In the genomic region with DNA sequence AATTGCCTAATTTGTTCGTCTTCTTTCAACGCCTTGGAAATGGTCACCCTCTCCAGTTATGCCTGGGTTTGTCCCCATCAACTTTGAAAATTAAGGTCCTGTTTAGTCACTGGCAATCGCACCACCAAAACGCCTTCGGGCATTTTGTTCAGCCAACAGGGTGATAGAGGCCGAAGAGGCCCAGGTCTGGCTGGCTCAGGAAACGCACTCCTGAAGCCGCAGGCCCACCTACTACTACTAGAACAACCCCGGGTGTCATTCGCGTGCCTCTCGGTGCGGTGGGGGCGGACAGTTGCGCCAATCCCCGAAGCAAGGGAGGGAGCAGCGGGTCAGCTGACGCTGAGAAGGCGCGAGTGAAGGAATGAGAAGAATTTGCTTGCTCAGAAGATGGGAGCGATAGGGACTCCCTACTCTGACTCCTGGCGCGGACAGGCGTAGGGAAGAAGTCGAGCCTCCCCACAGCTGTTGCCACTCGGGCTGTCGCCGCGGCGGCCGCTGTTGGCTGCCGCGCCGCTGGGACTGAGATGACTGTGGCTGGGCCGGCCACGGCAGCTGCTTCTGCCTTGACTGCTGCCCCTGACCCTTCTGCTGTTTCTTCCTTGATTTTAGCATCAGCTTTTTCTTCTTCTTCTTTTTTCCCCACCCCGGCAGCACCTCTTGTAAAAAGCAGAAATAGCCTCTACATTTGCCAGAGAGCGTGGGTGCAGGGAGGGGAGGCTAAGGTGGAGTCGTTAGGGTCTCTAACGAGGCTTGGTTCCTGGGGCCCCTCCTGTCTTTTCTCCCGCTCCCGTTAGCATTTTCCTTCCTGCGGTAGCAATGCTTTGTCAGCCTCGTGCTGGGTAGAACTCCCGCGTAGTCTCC, we compare ENCODE assay signal across 8 cellular contexts.
DNase-seq lines count a peak whose midpoint lies in the region; TF ChIP-seq lines count a peak whose summit lies in the region.

No MANE protein-coding gene starts in this region.

- H2BK120ac ChIP-seq in H9 (ENCODE audit: low read depth, low read length, poor library complexity, severe bottlenecking): peak overlapping the region; percentile 74

- peak overlapping the region; percentile 49 for H2AFZ ChIP-seq in H9 (ENCODE audit: low read length)

- no CpG with 5 or more reads among the region's 46 CpGs for WGBS in H9 (ENCODE audit: extremely low coverage, insufficient read length, low lambda C conversion rate)

- TF ChIP-seq CTCF in H9 (conservative IDR thresholded peaks at IDR 0.05) (no peak), WI38 (IDR thresholded peaks at IDR 0.05; ENCODE audit: low read depth, low read length) (no peak)

- no peaks in the 10 kb centered on the region for H3K79me2 ChIP-seq in H9 (ENCODE audit: insufficient read depth, low read length)

- H3K18ac ChIP-seq in H9 (ENCODE audit: insufficient read length, low read depth, low read length): peak overlapping the region; percentile 58

- H2BK15ac ChIP-seq in H9 (ENCODE audit: low read depth, low read length): no peak overlapping the region

- H3K36me3 Mint-ChIP-seq in H9 (ENCODE audit: insufficient read depth in 1 of 3, low read depth in 3 of 3): no peaks in the 10 kb centered on the region

- H3K27me3 ChIP-seq in H9 (ENCODE audit: insufficient read depth, low read length): no peaks in the 10 kb centered on the region

- peak overlapping the region; percentile 53 for H3K4me3 ChIP-seq in WI38 (ENCODE audit: low read depth, low read length)

- H3K27ac Mint-ChIP-seq in H9: peak overlapping the region; percentile 34 to 93 (median 85); a peak in 6 of 7 replicates

- H3K9me3 ChIP-seq in H9 (ENCODE audit: control insufficient read depth, low read depth, low read length): no peaks in the 10 kb centered on the region

- peaks cover 34 to 44% of the 10 kb centered on the region in 2 experiments for H3K4me1 Mint-ChIP-seq in H9

- no peaks in the 10 kb centered on the region for H3K79me1 ChIP-seq in H9 (ENCODE audit: insufficient read depth, low read depth, low read length, poor library complexity, severe bottlenecking)

- H4K8ac ChIP-seq in H9 (replicated peaks; ENCODE audit: insufficient read length, low read depth, low read length): no peak overlapping the region

- peak overlapping the region; percentile 68; the same call in 1 of the 2 replicates for H3K14ac ChIP-seq in H9 (ENCODE audit: insufficient read depth, low read length)

- no peaks in the 10 kb centered on the region; the same call in 1 of the 2 replicates for H3K4me1 ChIP-seq in H9 (ENCODE audit: insufficient read depth, low read length)

- H3K9ac ChIP-seq in H9 (ENCODE audit: extremely low read depth, insufficient read length, low read length): peak overlapping the region; percentile 61

- no peak overlapping the region for H2BK5ac ChIP-seq in H9 (ENCODE audit: insufficient read length, low read length)

- no peak overlapping the region for H4K91ac ChIP-seq in H9 (ENCODE audit: insufficient read length, low read depth, low read length)

- peak; percentile 93 for DNase-seq in H9
- peak; percentile 49 to 88 (median 74) for DNase-seq in head of caudate nucleus
- DNase-seq in nucleus accumbens (lab: John Stamatoyannopoulos, UW): peak in 55 of 56 donors; percentile 1 to 83 (median 43)
- no peak for DNase-seq in NCI-H2171 (lab: John Stamatoyannopoulos, UW)
- DNase-seq in GDM1 (lab: John Stamatoyannopoulos, UW): no peak
- no peak for DNase-seq in OCI-M1 (lab: John Stamatoyannopoulos, UW)
- no peak for DNase-seq in DMS 273 treated with DMSO at 0.1 percent for 48 hours (lab: John Stamatoyannopoulos, UW)

- no peak overlapping the region for H4K5ac ChIP-seq in H9 (ENCODE audit: insufficient read length, low read depth, low read length)

- no peak overlapping the region for H3K23ac ChIP-seq in H9 (ENCODE audit: insufficient read length, low read depth, low read length)

- no peak overlapping the region; the same call in 1 of the 2 replicates for H3K4ac ChIP-seq in H9 (ENCODE audit: low read depth, low read length)

- H2AK5ac ChIP-seq in H9 (ENCODE audit: insufficient read length, low read length): no peak overlapping the region

- H4K20me1 ChIP-seq in H9 (ENCODE audit: control insufficient read depth, insufficient read depth, insufficient read length): no peaks in the 10 kb centered on the region

- H3K56ac ChIP-seq in H9 (ENCODE audit: insufficient read length, low read depth, low read length): no peak overlapping the region

- H3T11ph ChIP-seq in H9 (ENCODE audit: low read length): no peak overlapping the region

- peak overlapping the region; percentile 72 to 80 for H3K4me3 Mint-ChIP-seq in H9

- peak overlapping the region; percentile 45 for H3K4me2 ChIP-seq in H9 (ENCODE audit: insufficient read depth, insufficient read length, low read length)

- no peak overlapping the region for H2BK20ac ChIP-seq in H9 (ENCODE audit: low read depth, low read length, poor library complexity, severe bottlenecking)

- H3K27ac ChIP-seq in H9 (ENCODE audit: insufficient read length, low read depth, low read length): no peak overlapping the region

- no peaks in the 10 kb centered on the region for H3K9me3 Mint-ChIP-seq in H9

- intact Hi-C loops in head of caudate nucleus (cut with DNase I): loop anchor here (5.0 to 10.0 kb wide), 2 partner anchors 714 to 1147 kb away; no protein-coding TSS in a partner anchor

- no peak overlapping the region for H2BK12ac ChIP-seq in H9 (ENCODE audit: insufficient read length, low read depth, low read length)

- H3K23me2 ChIP-seq in H9 (ENCODE audit: insufficient read length, low read depth, low read length, poor library complexity, severe bottlenecking): no peaks in the 10 kb centered on the region

- H3K27me3 Mint-ChIP-seq in H9 (ENCODE audit: low read depth): peaks cover 8% of the 10 kb centered on the region

Comparison
In these comparisons a context has a peak if more than half of its experiments do, and no peak if none do; other contexts are left out.
1. DNase-seq: peak in H9 (single experiment), head of caudate nucleus (42 of 42) and nucleus accumbens (55 of 56); none in NCI-H2171 (single experiment), GDM1 (single experiment), OCI-M1 (single experiment) and DMS 273 treated with DMSO at 0.1 percent for 48 hours (single experiment).